ENCODE assay signal across 8 cellular contexts in the genomic region with DNA sequence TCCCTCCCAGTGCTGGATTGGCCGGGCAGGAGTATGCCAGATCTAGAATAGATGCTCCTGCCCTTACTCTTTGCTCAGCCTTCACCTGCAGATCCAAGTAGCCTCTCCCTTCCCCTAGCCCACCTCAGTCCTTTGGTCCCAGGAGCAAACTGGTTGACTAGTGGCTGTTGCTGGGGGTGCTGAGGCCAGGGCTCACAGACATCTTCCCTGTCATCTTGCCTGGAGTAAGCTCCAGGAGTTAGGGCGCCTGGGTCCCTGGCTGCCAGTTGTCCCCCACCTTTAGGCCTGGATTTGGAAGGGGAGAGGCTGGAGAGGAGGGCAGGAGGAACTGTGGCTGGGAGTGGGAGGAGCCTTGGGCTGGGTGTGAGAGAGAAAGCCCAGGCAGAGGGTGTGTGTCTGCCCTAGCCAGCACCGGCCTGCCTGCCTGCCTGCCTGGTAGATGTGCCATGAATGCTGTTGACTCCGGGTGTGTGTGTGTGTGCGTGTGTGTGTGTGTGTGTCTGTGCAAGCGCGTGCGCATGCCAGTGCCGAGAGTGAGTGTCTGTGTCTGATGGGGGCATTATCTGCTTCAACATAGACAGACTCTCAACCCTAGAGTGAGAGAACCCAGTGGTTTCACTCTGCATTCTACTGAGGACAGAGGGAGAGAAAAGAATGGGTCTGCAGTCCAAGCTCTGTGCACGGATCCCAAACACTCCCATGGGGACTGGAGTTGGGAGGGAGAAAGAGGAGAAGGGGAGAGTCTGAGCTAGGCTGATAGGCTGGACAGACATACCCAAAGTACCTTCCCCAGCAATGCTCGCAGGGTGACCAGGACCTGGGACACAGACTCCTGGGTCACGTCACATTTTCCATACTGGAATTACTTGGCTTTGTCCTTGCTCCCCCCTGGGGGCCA. TPM values are rescaled to one million over a fixed set of nuclear protein-coding genes. Genes with fewer than 3 reads are reported as not detected.
DNase-seq lines count a peak whose midpoint lies in the region; ATAC-seq and TF ChIP-seq lines count a peak whose summit lies in the region.

No MANE protein-coding gene starts in this region.

- H3K4me1 ChIP-seq in CD8-positive, alpha-beta T cell (ENCODE audit: insufficient read depth, low read length), result peaks cover 62% of the 10 kb centered on the region

- POLR2A ChIA-PET in CD8-positive, alpha-beta T cell (lab: Charles Lee), result interaction anchor here (4.6 kb wide), 1 partner anchor 13 kb away, joined by 22 read pairs; no protein-coding TSS in a partner anchor
- POLR2A ChIA-PET in activated B cell treated with CpG ODN at 0.5 μM for 24 hours (lab: Charles Lee), result interaction anchor here (1.9 kb wide), 1 partner anchor 35 kb away, joined by 5 read pairs; a partner anchor contains a TSS

- no peak overlapping the region for H3K27ac ChIP-seq in CD8-positive, alpha-beta T cell (ENCODE audit: low read depth, low read length)

- intact Hi-C loops in CD8-positive, alpha-beta T cell (cut with DNase I, micrococcal nuclease), result loop anchor here (1.0 kb wide), 2 partner anchors 11 to 13 kb away; no protein-coding TSS in a partner anchor
- intact Hi-C loops in activated B cell treated with CpG ODN at 0.5 μM for 24 hours (cut with micrococcal nuclease), result loop anchor here (1.0 to 2.0 kb wide), 2 partner anchors 12 to 24 kb away; no protein-coding TSS in a partner anchor

- no peaks in the 10 kb centered on the region for H3K36me3 ChIP-seq in CD8-positive, alpha-beta T cell (ENCODE audit: insufficient read depth, low read length)

- peak in 4 of 7 experiments; percentile 33 to 69 (median 51) for DNase-seq in CD8-positive, alpha-beta T cell
- DNase-seq in HT-29 (ENCODE audit: low spot score) (peak; percentile 69), activated B cell treated with CpG ODN at 0.5 μM for 24 hours (no peak), epithelial cell of proximal tubule (ENCODE audit: low read depth) (no peak), NCI-H446 treated with DMSO at 0.1 percent for 48 hours (lab: John Stamatoyannopoulos, UW) (no peak)
- DNase-seq in natural killer cell treated with Interleukin-12 subunit alpha and Interleukin-12 subunit beta and Interleukin-15 and Interleukin-18, amount 100 ng/mL, for 72 hours (ENCODE audit: low spot score), result no peak
- no peak for DNase-seq in effector CD8-positive, alpha-beta T cell (lab: John Stamatoyannopoulos, UW)

- peak; percentile 26 for ATAC-seq in CD8-positive, alpha-beta T cell
- ATAC-seq in activated B cell treated with CpG ODN at 0.5 μM for 24 hours (ENCODE audit: low read depth) (peak; percentile 32), GM19023 (IDR thresholded peaks at IDR 0.05; ENCODE audit: unreplicated experiment) (no peak)
- peak; percentile 63 for ATAC-seq in natural killer cell treated with Interleukin-12 subunit alpha and Interleukin-12 subunit beta and Interleukin-15 and Interleukin-18, amount 100 ng/mL, for 72 hours

- peaks cover 62% of the 10 kb centered on the region for H3K4me1 Mint-ChIP-seq in CD8-positive, alpha-beta T cell (ENCODE audit: low read depth)
- peaks cover 41% of the 10 kb centered on the region for H3K4me1 Mint-ChIP-seq in activated B cell treated with CpG ODN at 0.5 μM for 24 hours
- peaks cover 38 to 42% of the 10 kb centered on the region in 2 donors for H3K4me1 Mint-ChIP-seq in natural killer cell treated with Interleukin-12 subunit alpha and Interleukin-12 subunit beta and Interleukin-15 and Interleukin-18, amount 100 ng/mL, for 72 hours (ENCODE audit: low read depth in 2 of 2)

- no peaks in the 10 kb centered on the region for H3K9me3 Mint-ChIP-seq in CD8-positive, alpha-beta T cell
- no peaks in the 10 kb centered on the region for H3K9me3 Mint-ChIP-seq in activated B cell treated with CpG ODN at 0.5 μM for 24 hours
- no peaks in the 10 kb centered on the region for H3K9me3 Mint-ChIP-seq in natural killer cell treated with Interleukin-12 subunit alpha and Interleukin-12 subunit beta and Interleukin-15 and Interleukin-18, amount 100 ng/mL, for 72 hours

- H3K36me3 Mint-ChIP-seq in CD8-positive, alpha-beta T cell, result peaks cover 2% of the 10 kb centered on the region
- no peaks in the 10 kb centered on the region for H3K36me3 Mint-ChIP-seq in activated B cell treated with CpG ODN at 0.5 μM for 24 hours (ENCODE audit: low read depth)
- no peaks in the 10 kb centered on the region for H3K36me3 Mint-ChIP-seq in natural killer cell treated with Interleukin-12 subunit alpha and Interleukin-12 subunit beta and Interleukin-15 and Interleukin-18, amount 100 ng/mL, for 72 hours

- CTCF ChIA-PET in CD8-positive, alpha-beta T cell (lab: Charles Lee), result interaction anchor here (1.0 to 2.1 kb wide), 3 partner anchors 16 to 24 kb away, joined by 3 to 5 read pairs (median 3); no protein-coding TSS in a partner anchor
- CTCF ChIA-PET in activated B cell treated with CpG ODN at 0.5 μM for 24 hours (lab: Charles Lee), result interaction anchor here (1.4 kb wide), 1 partner anchor 35 kb away, joined by 4 read pairs; a partner anchor contains a TSS

- peak overlapping the region; percentile 89 for H3K4me3 Mint-ChIP-seq in CD8-positive, alpha-beta T cell
- peak overlapping the region; percentile 81 for H3K4me3 Mint-ChIP-seq in activated B cell treated with CpG ODN at 0.5 μM for 24 hours
- H3K4me3 Mint-ChIP-seq in natural killer cell treated with Interleukin-12 subunit alpha and Interleukin-12 subunit beta and Interleukin-15 and Interleukin-18, amount 100 ng/mL, for 72 hours, result peak overlapping the region; percentile 79

- no peaks in the 10 kb centered on the region for H3K9me3 ChIP-seq in CD8-positive, alpha-beta T cell (ENCODE audit: low read length)

- H3K4me3 ChIP-seq in CD8-positive, alpha-beta T cell (ENCODE audit: low read depth, low read length), result peak overlapping the region; percentile 57
- H3K4me3 ChIP-seq in epithelial cell of proximal tubule (ENCODE audit: low read depth, low read length), result peak overlapping the region; percentile 47

- no peaks in the 10 kb centered on the region for H3K27me3 ChIP-seq in CD8-positive, alpha-beta T cell (ENCODE audit: insufficient read depth, low read length)

- TF ChIP-seq CTCF in CD8-positive, alpha-beta T cell (IDR thresholded peaks at IDR 0.05), result no peak
- no peak for TF ChIP-seq CTCF in activated B cell treated with CpG ODN at 0.5 μM for 24 hours (IDR thresholded peaks at IDR 0.05)
- TF ChIP-seq CTCF in epithelial cell of proximal tubule (conservative IDR thresholded peaks at IDR 0.05; ENCODE audit: low read depth, low read length), result no peak

- H3K27me3 Mint-ChIP-seq in CD8-positive, alpha-beta T cell (ENCODE audit: low read depth), result no peaks in the 10 kb centered on the region
- H3K27me3 Mint-ChIP-seq in activated B cell treated with CpG ODN at 0.5 μM for 24 hours, result peaks cover 2% of the 10 kb centered on the region
- no peaks in the 10 kb centered on the region for H3K27me3 Mint-ChIP-seq in natural killer cell treated with Interleukin-12 subunit alpha and Interleukin-12 subunit beta and Interleukin-15 and Interleukin-18, amount 100 ng/mL, for 72 hours

- peak overlapping the region; percentile 78 for H3K27ac Mint-ChIP-seq in CD8-positive, alpha-beta T cell
- H3K27ac Mint-ChIP-seq in activated B cell treated with CpG ODN at 0.5 μM for 24 hours, result no peak overlapping the region
- peak overlapping the region; percentile 24 to 82 for H3K27ac Mint-ChIP-seq in natural killer cell treated with Interleukin-12 subunit alpha and Interleukin-12 subunit beta and Interleukin-15 and Interleukin-18, amount 100 ng/mL, for 72 hours

RNA-seq across cellular contexts. Expression of a gene that starts 0.9 kb away (rescaled TPM):
- 10 to 100 TPM; 16.1 to 16.5 TPM for total RNA-seq in CD8-positive, alpha-beta T cell
- total RNA-seq in HT-29 (2014; rRNA removed; shearing (Covaris generic)), result 89.7 and 92.5 TPM in 2 replicates
- total RNA-seq in activated B cell treated with CpG ODN at 0.5 μM for 24 hours (5.5 and 7.5 TPM in 2 replicates), epithelial cell of proximal tubule (4.2 and 6.1 TPM in 2 replicates)
- total RNA-seq in natural killer cell treated with Interleukin-12 subunit alpha and Interleukin-12 subunit beta and Interleukin-15 and Interleukin-18, amount 100 ng/mL, for 72 hours, result 10 to 100 TPM in 1 of 2 donors, 1 to 10 TPM in 1; 5.8 to 13.3 TPM

RNA-seq across cellular contexts. Expression of a gene that starts 25.8 kb away (rescaled TPM):
- total RNA-seq in CD8-positive, alpha-beta T cell, result 100 to 1,000 TPM; 107 to 108 TPM
- 8.1 and 11.4 TPM in 2 replicates for total RNA-seq in HT-29 (2014; rRNA removed; shearing (Covaris generic))
- 137 and 139 TPM in 2 replicates for total RNA-seq in activated B cell treated with CpG ODN at 0.5 μM for 24 hours
- 0.46 and 3.3 TPM in 2 replicates for total RNA-seq in epithelial cell of proximal tubule
- total RNA-seq in natural killer cell treated with Interleukin-12 subunit alpha and Interleukin-12 subunit beta and Interleukin-15 and Interleukin-18, amount 100 ng/mL, for 72 hours, result 10 to 100 TPM; 53.0 to 81.0 TPM

RNA-seq across cellular contexts. Expression of a gene that starts 35.2 kb away (rescaled TPM):
- total RNA-seq in CD8-positive, alpha-beta T cell, result 1 to 10 TPM in 1 of 2 experiments, under 1 TPM in 1; 0.56 to 1.7 TPM
- total RNA-seq in HT-29 (2014; rRNA removed; shearing (Covaris generic)), result 28.0 and 31.0 TPM in 2 replicates
- 6.2 and 8.2 TPM in 2 replicates for total RNA-seq in activated B cell treated with CpG ODN at 0.5 μM for 24 hours
- 32.0 and 40.1 TPM in 2 replicates for total RNA-seq in epithelial cell of proximal tubule
- total RNA-seq in natural killer cell treated with Interleukin-12 subunit alpha and Interleukin-12 subunit beta and Interleukin-15 and Interleukin-18, amount 100 ng/mL, for 72 hours, result 100 to 1,000 TPM in 1 of 2 donors, 10 to 100 TPM in 1; 35.2 to 127 TPM

RNA-seq across cellular contexts. Expression of a gene that starts 52.2 kb away (rescaled TPM):
- 10 to 100 TPM; 28.0 to 29.6 TPM for total RNA-seq in CD8-positive, alpha-beta T cell
- total RNA-seq in HT-29 (2014; rRNA removed; shearing (Covaris generic)), result 14.7 and 16.3 TPM in 2 replicates
- total RNA-seq in activated B cell treated with CpG ODN at 0.5 μM for 24 hours (25.7 and 34.6 TPM in 2 replicates), epithelial cell of proximal tubule (1.6 and 10.4 TPM in 2 replicates)
- 10 to 100 TPM; 26.0 to 43.2 TPM for total RNA-seq in natural killer cell treated with Interleukin-12 subunit alpha and Interleukin-12 subunit beta and Interleukin-15 and Interleukin-18, amount 100 ng/mL, for 72 hours

RNA-seq across cellular contexts. Expression of a gene that starts 52.4 kb away (rescaled TPM):
- total RNA-seq in CD8-positive, alpha-beta T cell, result 10 to 100 TPM; 24.8 to 24.9 TPM
- 8.1 and 8.8 TPM in 2 replicates for total RNA-seq in HT-29 (2014; rRNA removed; shearing (Covaris generic))
- total RNA-seq in activated B cell treated with CpG ODN at 0.5 μM for 24 hours, result 64.4 and 67.2 TPM in 2 replicates
- 5.5 and 7.0 TPM in 2 replicates for total RNA-seq in epithelial cell of proximal tubule
- total RNA-seq in natural killer cell treated with Interleukin-12 subunit alpha and Interleukin-12 subunit beta and Interleukin-15 and Interleukin-18, amount 100 ng/mL, for 72 hours, result 10 to 100 TPM; 34.6 to 53.1 TPM

Comparison
In these comparisons a context has a peak if more than half of its experiments do, and no peak if none do; other contexts are left out.
1. DNase-seq: peak in CD8-positive, alpha-beta T cell (4 of 7) and HT-29 (single experiment); none in activated B cell treated with CpG ODN at 0.5 μM for 24 hours (single experiment), epithelial cell of proximal tubule (single experiment), natural killer cell treated with Interleukin-12 subunit alpha and Interleukin-12 subunit beta and Interleukin-15 and Interleukin-18, amount 100 ng/mL, for 72 hours (single experiment), NCI-H446 treated with DMSO at 0.1 percent for 48 hours (single experiment) and effector CD8-positive, alpha-beta T cell (single experiment).
2. Peak in every context shown above with its lines, with median percentiles within 50 percentile points of each other: H3K4me3 Mint-ChIP-seq.